ENCODE assay signal across 14 cellular contexts in the genomic region with DNA sequence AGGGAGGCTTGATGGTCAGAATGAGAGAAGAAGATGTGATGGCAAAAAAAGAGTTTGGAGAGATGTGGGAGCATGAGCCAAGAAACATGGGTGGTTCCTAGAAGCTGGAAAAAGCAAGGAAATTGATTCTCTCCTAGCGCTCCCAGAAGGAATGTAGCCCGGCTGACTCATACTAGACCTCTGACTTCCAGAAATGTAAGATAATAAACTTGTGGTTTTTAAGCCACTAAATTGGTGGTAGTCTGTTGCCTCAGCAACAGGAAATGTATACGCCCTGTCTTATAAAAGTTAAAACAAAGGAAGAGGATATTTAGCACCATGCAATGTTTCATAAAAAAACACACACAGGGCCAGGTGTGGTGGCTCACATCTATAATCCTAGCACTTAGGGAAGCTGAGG.
DNase-seq lines count a peak whose midpoint lies in the region; ATAC-seq and TF ChIP-seq lines count a peak whose summit lies in the region.
"Had no signal": no experiment of that assay in that cellular context is flagged by ENCODE, and none has a peak within 500 bp of the region (broad histone marks: within the 10 kb centered on the region; RNA-seq: fewer than 3 reads in every experiment).

No MANE protein-coding gene starts in this region.

- no peak for ATAC-seq in GM19467 (IDR thresholded peaks at IDR 0.05; ENCODE audit: unreplicated experiment)
- ATAC-seq in GM18502 (IDR thresholded peaks at IDR 0.05; ENCODE audit: poor library complexity, unreplicated experiment) = no peak
- ATAC-seq: GM23338 had no signal

- H3K27me3 ChIP-seq in mesenchymal stem cell (ENCODE audit: control insufficient read depth in 1 of 2, insufficient read depth in 1 of 2, low read length in 2 of 2) (peaks cover 0 to 21% of the 10 kb centered on the region in 2 experiments), uterus (no peaks in the 10 kb centered on the region)
- H3K27me3 ChIP-seq: BLaER1 treated with 17β-estradiol and CSF1 and Interleukin-3, amounts not matched to agents 10 nM and 100 nM; upper lobe of left lung had no signal

- no peak overlapping the region for H3K9ac ChIP-seq in mesenchymal stem cell (ENCODE audit: low read length)
- H3K9ac ChIP-seq: BLaER1 treated with 17β-estradiol and CSF1 and Interleukin-3, amounts not matched to agents 10 nM and 100 nM had no signal

- no peak overlapping the region for H2BK12ac ChIP-seq in mesenchymal stem cell (ENCODE audit: low read length in 2 of 2)

- no peaks in the 10 kb centered on the region for H3K9me3 ChIP-seq in mesenchymal stem cell (ENCODE audit: control insufficient read depth, low read length)
- H3K9me3 ChIP-seq in uterus = no peaks in the 10 kb centered on the region
- H3K9me3 ChIP-seq: BLaER1 treated with 17β-estradiol and CSF1 and Interleukin-3, amounts not matched to agents 10 nM and 100 nM; upper lobe of left lung had no signal

- H2AFZ ChIP-seq in mesenchymal stem cell (ENCODE audit: low read depth, low read length) = no peak overlapping the region
- H2AFZ ChIP-seq: GM23338 had no signal

- H3K4ac ChIP-seq in mesenchymal stem cell (ENCODE audit: low read depth in 1 of 2, low read length in 2 of 2) = no peak overlapping the region

- H3K36me3 ChIP-seq in mesenchymal stem cell (ENCODE audit: control insufficient read depth in 1 of 2, insufficient read depth in 2 of 2, low read depth in 1 of 2, low read length in 2 of 2) (no peaks in the 10 kb centered on the region), uterus (no peaks in the 10 kb centered on the region)
- H3K36me3 ChIP-seq: BLaER1 treated with 17β-estradiol and CSF1 and Interleukin-3, amounts not matched to agents 10 nM and 100 nM; upper lobe of left lung had no signal

- H3K4me1 ChIP-seq in mesenchymal stem cell (ENCODE audit: control insufficient read depth, insufficient read depth, low read depth, low read length) (peaks cover 3% of the 10 kb centered on the region), uterus (no peaks in the 10 kb centered on the region)
- H3K4me1 ChIP-seq: upper lobe of left lung had no signal

- peak overlapping the region; percentile 87 for H4K8ac ChIP-seq in mesenchymal stem cell (ENCODE audit: low read length)

- TF ChIP-seq CTCF in choroid plexus epithelial cell (conservative IDR thresholded peaks at IDR 0.05; ENCODE audit: low read depth, low read length) = no peak
- no peak for TF ChIP-seq CTCF in uterus (IDR thresholded peaks at IDR 0.05)

- no peak overlapping the region for H3K4me2 ChIP-seq in mesenchymal stem cell (ENCODE audit: low read length, poor library complexity, severe bottlenecking)
- H3K4me2 ChIP-seq: GM23338 had no signal

- peak; percentile 82 for DNase-seq in Caki2 (ENCODE audit: low read depth)
- peak; percentile 90 for DNase-seq in NCI-H226
- peak; percentile 43 for DNase-seq in choroid plexus epithelial cell (ENCODE audit: low read depth)
- peak; percentile 92 for DNase-seq in mesenchymal stem cell
- DNase-seq in NCI-H69 (lab: John Stamatoyannopoulos, UW) = no peak
- no peak for DNase-seq in uterus
- DNase-seq: activated B cell treated with CpG ODN at 0.5 μM for 24 hours, head of caudate nucleus, SHP77, upper lobe of left lung had no signal

- no peak overlapping the region for H3K14ac ChIP-seq in mesenchymal stem cell (ENCODE audit: low read length in 2 of 2)

- H2BK15ac ChIP-seq in mesenchymal stem cell (ENCODE audit: low read depth, poor library complexity, severe bottlenecking) = no peak overlapping the region

- in situ Hi-C loops in Caki2 (cut with HindIII; ENCODE audit: low pct_unique_long_range_greater_than_20kb, low sequenced_read_pairs) = no loop called here

- peak overlapping the region in 1 of 2 experiments; percentile 77 for H3K18ac ChIP-seq in mesenchymal stem cell (ENCODE audit: low read depth in 1 of 2, low read length in 2 of 2)

- H2AK5ac ChIP-seq in mesenchymal stem cell (ENCODE audit: low read length, severe bottlenecking) = no peak overlapping the region

- H3K79me1 ChIP-seq in mesenchymal stem cell (replicated peaks; ENCODE audit: low read length, poor library complexity, severe bottlenecking) = no peaks in the 10 kb centered on the region

- intact Hi-C loops in uterus (cut with DNase I; ENCODE audit: low total_unique reads) = no loop called here

- H2BK5ac ChIP-seq in mesenchymal stem cell (ENCODE audit: low read depth, low read length, poor library complexity, severe bottlenecking) = no peak overlapping the region

- H4K91ac ChIP-seq in mesenchymal stem cell (ENCODE audit: low read length) = no peak overlapping the region

- WGBS in mesenchymal stem cell = no CpG with 5 or more reads among the region's 3 CpGs

- no peak overlapping the region for H2BK120ac ChIP-seq in mesenchymal stem cell (ENCODE audit: low read depth, low read length)

- no peak for TF ChIP-seq POLR2A in uterus (IDR thresholded peaks at IDR 0.05)

- H3K23ac ChIP-seq in mesenchymal stem cell (ENCODE audit: low read length in 2 of 2) = no peak overlapping the region

- H3K27ac ChIP-seq in mesenchymal stem cell (ENCODE audit: low read length, poor library complexity, severe bottlenecking) (no peak overlapping the region), uterus (no peak overlapping the region)
- H3K27ac ChIP-seq: BLaER1 treated with 17β-estradiol and CSF1 and Interleukin-3, amounts not matched to agents 10 nM and 100 nM; upper lobe of left lung had no signal

- H3K4me3 ChIP-seq in choroid plexus epithelial cell (ENCODE audit: low read depth, low read length) (no peak overlapping the region), mesenchymal stem cell (ENCODE audit: insufficient read depth in 1 of 2, low read depth in 1 of 2, low read length in 2 of 2) (no peak overlapping the region), uterus (no peak overlapping the region)
- H3K4me3 ChIP-seq: BLaER1 treated with 17β-estradiol and CSF1 and Interleukin-3, amounts not matched to agents 10 nM and 100 nM; GM23338; upper lobe of left lung had no signal

Comparison
In these comparisons a context has a peak if more than half of its experiments do, and no peak if none do; other contexts are left out.
1. DNase-seq: peak in Caki2 (single experiment), NCI-H226 (single experiment), choroid plexus epithelial cell (single experiment) and mesenchymal stem cell (single experiment); none in NCI-H69 (single experiment) and uterus (0 of 2).